Comparison of ENCODE assay signal across 16 cellular contexts in genomic region chr10:95035343-95036283, GRCh38. TPM values are rescaled to one million over a fixed set of nuclear protein-coding genes. Genes with fewer than 3 reads are reported as not detected.
A peak's percentile ranks its signal among the peaks of the same experiment; 100 is the strongest.
DNase-seq lines count a peak whose midpoint lies in the region; ATAC-seq and TF ChIP-seq lines count a peak whose summit lies in the region.
"Had no signal": no experiment of that assay in that cellular context is flagged by ENCODE, and none has a peak within 500 bp of the region (broad histone marks: within the 10 kb centered on the region; RNA-seq: fewer than 3 reads in every experiment).

No MANE protein-coding gene starts in this region.

- H3K9ac ChIP-seq in HCT116 (ENCODE audit: low read length): no peak overlapping the region

- DNase-seq in HCT116 (ENCODE audit: low read depth, low spot score): no peak
- DNase-seq in NCI-H510A treated with DMSO at 0.1 percent for 48 hours (lab: John Stamatoyannopoulos, UW): peak; percentile 92
- no peak for DNase-seq in left lung
- no peak for DNase-seq in NCI-H2171 treated with DMSO at 0.1 percent for 48 hours (lab: John Stamatoyannopoulos, UW)
- DNase-seq in suprapubic skin (ENCODE audit: low spot score in 2 of 2): no peak
- no peak for DNase-seq in medulla oblongata (ENCODE audit: extremely low spot score)
- DNase-seq: DMS79 treated with DMSO at 0.1 percent for 48 hours, HCEC 1CT, KG1, NCI-H82, SHP77 treated with DMSO at 0.1 percent for 48 hours, T-helper 2 cell had no signal

- TF ChIP-seq EP300 in suprapubic skin (IDR thresholded peaks at IDR 0.05): no peak

- no peak overlapping the region for H3K4me2 ChIP-seq in HCT116 (ENCODE audit: low read length)

- ATAC-seq in HCT116 (no peak), left lung (peak; percentile 89), GM18861 (IDR thresholded peaks at IDR 0.05; ENCODE audit: unreplicated experiment) (no peak)

- H3K27me3 ChIP-seq in HCT116 (ENCODE audit: insufficient read depth, low read length) (no peaks in the 10 kb centered on the region), left lung (no peaks in the 10 kb centered on the region), suprapubic skin (no peaks in the 10 kb centered on the region)

- CTCF ChIA-PET in HCT116 (lab: Charles Lee): no interaction called here

- RAD21 ChIA-PET in HCT116 (lab: Charles Lee; ENCODE audit: low non-redundant PET in 1 of 2, low total read pairs in 2 of 2, uncharacterized antibody in 2 of 2, unreplicated experiment in 2 of 2): no interaction called here

- no peaks in the 10 kb centered on the region for H3K4me1 ChIP-seq in HCT116 (ENCODE audit: control insufficient read depth in 1 of 2, insufficient read depth in 2 of 2, low read length in 2 of 2)
- no peaks in the 10 kb centered on the region for H3K4me1 ChIP-seq in left lung
- no peaks in the 10 kb centered on the region for H3K4me1 ChIP-seq in suprapubic skin

- H3K36me3 ChIP-seq in HCT116 (ENCODE audit: control insufficient read depth in 1 of 2, insufficient read depth in 2 of 2, low read length in 2 of 2): no peaks in the 10 kb centered on the region
- H3K36me3 ChIP-seq in left lung: no peaks in the 10 kb centered on the region
- no peaks in the 10 kb centered on the region for H3K36me3 ChIP-seq in suprapubic skin

- BruUV-seq in HCT116 (replicated peaks; lab: Mats Ljungman, UMichigan): no TSS peak

- no peak for TF ChIP-seq RAD21 in HCT116 (IDR thresholded peaks at IDR 0.05; ENCODE audit: low read depth)

- no peak overlapping the region for H3K27ac ChIP-seq in HCT116 (ENCODE audit: low read depth, low read length)
- H3K27ac ChIP-seq in left lung: no peak overlapping the region
- no peak overlapping the region for H3K27ac ChIP-seq in suprapubic skin
- H3K27ac ChIP-seq: C4-2B, HL-60 had no signal

- no peak for TF ChIP-seq POLR2A in HCT116 (IDR thresholded peaks at IDR 0.05; ENCODE audit: borderline replicate concordance, extremely low read depth, insufficient read depth, insufficient read length)
- TF ChIP-seq POLR2A in suprapubic skin (IDR thresholded peaks at IDR 0.05): no peak

- no peak overlapping the region for H3K4me3 ChIP-seq in HCT116 (replicated peaks in 1 of 2; ENCODE audit: low read depth in 1 of 2, low read length in 2 of 2)
- no peak overlapping the region for H3K4me3 ChIP-seq in left lung
- no peak overlapping the region for H3K4me3 ChIP-seq in suprapubic skin

- intact Hi-C loops in HCT116 (cut with micrococcal nuclease) (no loop called here), left lung (cut with DNase I) (no loop called here)

- no peaks in the 10 kb centered on the region for H3K79me2 ChIP-seq in HCT116 (ENCODE audit: insufficient read depth, low read length)

- 58% methylated on average over 4 of the region's 4 CpGs for WGBS in suprapubic skin

- POLR2A ChIA-PET in HCT116 (lab: Charles Lee): no interaction called here

- TF ChIP-seq CTCF in HCT116 (IDR thresholded peaks at IDR 0.05 in 2 of 3, conservative IDR thresholded peaks at IDR 0.05 in 1 of 3; ENCODE audit: borderline replicate concordance in 1 of 3, insufficient read depth in 1 of 3, low read depth in 2 of 3, low read length in 2 of 3): no peak
- no peak for TF ChIP-seq CTCF in left lung (IDR thresholded peaks at IDR 0.05)
- no peak for TF ChIP-seq CTCF in suprapubic skin (IDR thresholded peaks at IDR 0.05)

- H3K9me2 ChIP-seq in HCT116 (ENCODE audit: insufficient read depth): no peaks in the 10 kb centered on the region

- H3K9me3 ChIP-seq in HCT116 (ENCODE audit: control insufficient read depth in 1 of 2, insufficient read depth in 1 of 2, low read depth in 1 of 2, low read length in 2 of 2) (no peaks in the 10 kb centered on the region), left lung (peaks cover 0 to 4% of the 10 kb centered on the region in 2 donors), suprapubic skin (no peaks in the 10 kb centered on the region)

- no peak overlapping the region for H2AFZ ChIP-seq in HCT116 (ENCODE audit: low read depth, low read length, poor library complexity, severe bottlenecking)

- no peaks in the 10 kb centered on the region for H4K20me1 ChIP-seq in HCT116 (ENCODE audit: insufficient read depth)

TF ChIP-seq in HCT116, 20 proteins besides CTCF, POLR2A, EP300 and RAD21:
- TF ChIP-seq CEBPB (IDR thresholded peaks at IDR 0.05; ENCODE audit: low read depth): peak; percentile 26; the same call in 1 of the 2 replicates
- no peak for TF ChIP-seq YY1 (IDR thresholded peaks at IDR 0.05; ENCODE audit: extremely low read depth, insufficient replicate concordance, low read depth, low read length)
TF ChIP-seq in HCT116: peak in this region for 1.

RNA-seq across cellular contexts. Expression of gene CYP2C8, which starts 33.7 kb away (rescaled TPM):
- total RNA-seq in HCT116 (2021; ENCODE audit: unreplicated experiment) (0.47 TPM), left lung (under 1 TPM; 0.39 to 0.79 TPM), suprapubic skin (1 to 10 TPM in 1 of 4 donors, not detected in 3; 1.3 TPM)
- 0.09 and 0.18 TPM in 2 replicates for polyA plus RNA-seq in HCT116 (2012)
- total RNA-seq: M059J had no signal
